10 cellular contexts compared by ENCODE assay signal in the genomic region with DNA sequence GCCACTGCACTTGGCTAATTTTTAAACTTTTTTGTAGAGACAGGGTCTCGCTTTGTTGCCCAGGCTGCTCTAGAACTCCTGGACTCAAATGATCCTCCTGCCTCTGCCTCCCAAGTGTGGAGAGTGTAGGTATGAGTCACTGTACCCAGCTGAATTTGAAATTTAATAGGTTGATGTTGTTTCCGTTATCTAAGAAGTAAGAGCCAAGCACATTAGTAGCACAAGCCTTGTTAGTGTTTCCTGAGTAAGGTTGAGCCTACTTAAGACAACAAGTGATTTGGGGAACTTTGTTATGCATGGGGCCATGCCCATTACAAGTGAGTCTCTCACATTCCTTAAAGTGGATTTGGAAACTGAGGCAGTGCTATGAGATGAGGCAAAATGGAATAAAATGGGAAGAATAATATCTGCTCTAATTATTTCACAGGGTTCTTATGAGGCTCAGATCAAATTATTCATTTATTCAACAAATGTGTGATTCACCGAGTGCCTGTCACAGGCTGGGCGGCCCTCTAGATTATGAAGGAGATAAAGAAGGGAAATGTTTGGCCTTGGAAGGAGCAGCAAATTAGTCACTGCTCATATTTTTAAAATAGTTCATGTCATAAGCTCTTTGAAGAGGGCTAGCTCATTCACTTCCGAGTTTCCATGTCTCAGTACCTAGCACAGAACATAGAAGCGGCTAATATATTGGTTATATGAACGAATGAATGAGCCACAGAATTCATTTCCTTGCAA.
DNase-seq lines count a peak whose midpoint lies in the region; ATAC-seq, FAIRE-seq and TF ChIP-seq lines count a peak whose summit lies in the region.
"Had no signal": no experiment of that assay in that cellular context is flagged by ENCODE, and none has a peak within 500 bp of the region (broad histone marks: within the 10 kb centered on the region; RNA-seq: fewer than 3 reads in every experiment).

No MANE protein-coding gene starts in this region.

- 77 to 79% methylated on average over 7 of the region's 7 CpGs for WGBS in heart right ventricle, 2 donors
- 94% methylated on average over 5 to 7 of the region's 7 CpGs for WGBS in endodermal cell (ENCODE audit: insufficient coverage in 1 of 2, insufficient read length in 1 of 2), 2 experiments

- H3K27me3 Mint-ChIP-seq in activated CD8-positive, alpha-beta T cell treated with anti-CD3 and anti-CD28 coated beads for 36 hours: no peaks in the 10 kb centered on the region
- H3K27me3 Mint-ChIP-seq in endodermal cell (ENCODE audit: insufficient read depth): no peaks in the 10 kb centered on the region

- H3K27ac Mint-ChIP-seq in activated CD8-positive, alpha-beta T cell treated with anti-CD3 and anti-CD28 coated beads for 36 hours: peak overlapping the region; percentile 87
- no peak overlapping the region for H3K27ac Mint-ChIP-seq in endodermal cell

- DNase-seq in heart right ventricle: no peak
- no peak for DNase-seq in cardiac septum (ENCODE audit: low spot score)
- peak; percentile 37 for DNase-seq in activated CD8-positive, alpha-beta T cell treated with anti-CD3 and anti-CD28 coated beads for 36 hours
- peak; percentile 67 for DNase-seq in glomerular endothelial cell (ENCODE audit: extremely low read depth, low read depth, low spot score)
- DNase-seq in urothelium cell line (ENCODE audit: low spot score): peak; percentile 77
- no peak for DNase-seq in endodermal cell
- DNase-seq in NOMO-1 treated with DMSO at 0.1 percent for 48 hours (lab: John Stamatoyannopoulos, UW; ENCODE audit: unreplicated experiment): no peak
- DNase-seq: COR-L47, NCI-H1105 treated with DMSO at 0.1 percent for 48 hours had no signal

- FAIRE-seq in urothelium cell line (lab: Jason Lieb, UNC): peak; percentile 96

- POLR2A ChIA-PET in activated CD8-positive, alpha-beta T cell treated with anti-CD3 and anti-CD28 coated beads for 36 hours (lab: Charles Lee): interaction anchor here (0.6 to 1.5 kb wide), 5 partner anchors 13 to 63 kb away, joined by 3 to 4 read pairs (median 4); no protein-coding TSS in a partner anchor

- H3K9ac ChIP-seq in endodermal cell (ENCODE audit: extremely low read depth, low read length, poor library complexity, severe bottlenecking): no peak overlapping the region

- no peaks in the 10 kb centered on the region for H3K27me3 ChIP-seq in heart right ventricle
- no peaks in the 10 kb centered on the region for H3K27me3 ChIP-seq in endodermal cell (ENCODE audit: control insufficient read depth, insufficient read depth, low read length, poor library complexity, severe bottlenecking)

- peak in 7 of 8 donors; percentile 35 to 84 (median 63) for ATAC-seq in heart right ventricle
- ATAC-seq in activated CD8-positive, alpha-beta T cell treated with anti-CD3 and anti-CD28 coated beads for 36 hours: peak; percentile 21
- ATAC-seq in HG03159 (IDR thresholded peaks at IDR 0.05; ENCODE audit: unreplicated experiment): no peak

- H3K4me1 Mint-ChIP-seq in activated CD8-positive, alpha-beta T cell treated with anti-CD3 and anti-CD28 coated beads for 36 hours (ENCODE audit: low read depth): peaks cover 57% of the 10 kb centered on the region
- H3K4me1 Mint-ChIP-seq in endodermal cell: peaks cover 6% of the 10 kb centered on the region

- H3K36me3 Mint-ChIP-seq in activated CD8-positive, alpha-beta T cell treated with anti-CD3 and anti-CD28 coated beads for 36 hours (ENCODE audit: low read depth): no peaks in the 10 kb centered on the region
- H3K36me3 Mint-ChIP-seq in endodermal cell (ENCODE audit: low read depth): no peaks in the 10 kb centered on the region

- H3K9me3 Mint-ChIP-seq in activated CD8-positive, alpha-beta T cell treated with anti-CD3 and anti-CD28 coated beads for 36 hours: no peaks in the 10 kb centered on the region
- H3K9me3 Mint-ChIP-seq in endodermal cell: no peaks in the 10 kb centered on the region

- no peaks in the 10 kb centered on the region for H3K9me3 ChIP-seq in heart right ventricle
- no peaks in the 10 kb centered on the region for H3K9me3 ChIP-seq in endodermal cell (ENCODE audit: control insufficient read depth, low read length)

- no peak overlapping the region for H3K4me3 ChIP-seq in heart right ventricle
- no peak overlapping the region for H3K4me3 ChIP-seq in endodermal cell (ENCODE audit: low read length)

- H3K36me3 ChIP-seq in heart right ventricle (no peaks in the 10 kb centered on the region), endodermal cell (ENCODE audit: control insufficient read depth, insufficient read depth, low read length) (no peaks in the 10 kb centered on the region)

- peaks cover 5 to 46% (median 33%) of the 10 kb centered on the region in 9 donors for H3K4me1 ChIP-seq in heart right ventricle
- H3K4me1 ChIP-seq in endodermal cell (ENCODE audit: control insufficient read depth, insufficient read depth, low read length): no peaks in the 10 kb centered on the region

- H3K27ac ChIP-seq in heart right ventricle (peak overlapping the region in 7 of 10 donors; percentile 1 to 59 (median 30)), endodermal cell (ENCODE audit: low read depth, low read length) (no peak overlapping the region)

- H3K4me3 Mint-ChIP-seq in activated CD8-positive, alpha-beta T cell treated with anti-CD3 and anti-CD28 coated beads for 36 hours: no peak overlapping the region
- H3K4me3 Mint-ChIP-seq in endodermal cell: no peak overlapping the region

- CTCF ChIA-PET in activated CD8-positive, alpha-beta T cell treated with anti-CD3 and anti-CD28 coated beads for 36 hours (lab: Charles Lee): interaction anchor here (0.6 to 3.2 kb wide), 3 partner anchors 122 to 220 kb away, joined by 3 to 12 read pairs (median 5); no protein-coding TSS in a partner anchor

- no peak for TF ChIP-seq CTCF in heart right ventricle (IDR thresholded peaks at IDR 0.05)
- TF ChIP-seq CTCF in activated CD8-positive, alpha-beta T cell treated with anti-CD3 and anti-CD28 coated beads for 36 hours (IDR thresholded peaks at IDR 0.05): no peak
- no peak for TF ChIP-seq CTCF in endodermal cell (conservative IDR thresholded peaks at IDR 0.05)

- intact Hi-C loops in heart right ventricle (cut with DNase I): loop anchor here in 2 of 10 donors (5.0 to 10.0 kb wide), 2 partner anchors 51 to 218 kb away; partner anchors contain the start of gene LDLRAD4 (in 1 of the 2)
- intact Hi-C loops in cardiac septum (cut with DNase I): loop anchor here (5.0 to 10.0 kb wide), 2 partner anchors 58 to 179 kb away; no protein-coding TSS in a partner anchor
- intact Hi-C loops in activated CD8-positive, alpha-beta T cell treated with anti-CD3 and anti-CD28 coated beads for 36 hours (cut with micrococcal nuclease): loop anchor here (5.0 kb wide), 1 partner anchor 58 kb away; no protein-coding TSS in a partner anchor

Comparison
In these comparisons a context has a peak if more than half of its experiments do, and no peak if none do; other contexts are left out.
1. DNase-seq: peak in activated CD8-positive, alpha-beta T cell treated with anti-CD3 and anti-CD28 coated beads for 36 hours (single experiment), glomerular endothelial cell (single experiment) and urothelium cell line (single experiment); none in heart right ventricle (0 of 2), cardiac septum (single experiment), endodermal cell (single experiment) and NOMO-1 treated with DMSO at 0.1 percent for 48 hours (single experiment).